In the genomic region with DNA sequence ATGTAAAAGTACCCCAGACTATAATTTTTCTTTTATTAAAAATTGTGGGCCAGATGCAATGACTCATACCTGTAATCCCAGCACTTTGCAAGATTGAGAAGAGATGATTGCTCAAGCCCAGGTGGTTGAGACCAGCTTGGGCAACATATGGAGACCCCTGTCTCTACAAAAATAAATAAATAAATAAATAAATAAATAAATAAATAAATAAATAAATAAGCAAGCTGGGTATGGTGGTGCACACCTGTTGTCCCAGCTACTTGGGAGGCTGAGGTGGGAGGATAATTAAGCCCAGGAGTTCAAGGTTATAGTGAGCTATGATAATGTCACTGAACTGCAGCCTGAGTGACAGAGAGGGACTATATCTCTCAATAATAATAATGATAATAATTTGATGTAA, we compare ENCODE assay signal across 11 cellular contexts.
"Had no signal": no experiment of that assay in that cellular context is flagged by ENCODE, and none has a peak within 500 bp of the region (broad histone marks: within the 10 kb centered on the region; RNA-seq: fewer than 3 reads in every experiment).

No MANE protein-coding gene starts in this region.

- H3K36me3 ChIP-seq: HAP-1 had no signal

- H3K9me3 ChIP-seq: HAP-1 had no signal

- ATAC-seq: GM23338, HCT116 had no signal

- H3K27ac ChIP-seq: GM23248 had no signal

- H3K4me1 ChIP-seq: HAP-1 had no signal

- FAIRE-seq: H1, H54 had no signal

- DNase-seq: GM23248, GOT3, H7, H9, HCEC 1CT, HFFc6 had no signal

- H3K4me3 ChIP-seq: GM23248, GM23338, HAP-1 had no signal

- H3K4me2 ChIP-seq: GM23338 had no signal
